ENCODE assay signal across 10 cellular contexts in genomic region chr2:43482974-43483373, GRCh38.
DNase-seq lines count a peak whose midpoint lies in the region; ATAC-seq, FAIRE-seq and TF ChIP-seq lines count a peak whose summit lies in the region.
"Had no signal": no experiment of that assay in that cellular context is flagged by ENCODE, and none has a peak within 500 bp of the region (broad histone marks: within the 10 kb centered on the region; RNA-seq: fewer than 3 reads in every experiment).

No MANE protein-coding gene starts in this region.

- H3K9me3 ChIP-seq in small intestine (ENCODE audit: control insufficient read depth, low read depth) (no peaks in the 10 kb centered on the region), endodermal cell (ENCODE audit: control insufficient read depth, low read length) (no peaks in the 10 kb centered on the region)
- H3K9me3 ChIP-seq: SJSA1 had no signal

- DNase-seq in epithelial cell of esophagus (ENCODE audit: low read depth) (peak; percentile 41), small intestine (peak; percentile 35), D721Med (ENCODE audit: insufficient read length, low spot score) (no peak), NCI-H774 (lab: John Stamatoyannopoulos, UW) (no peak), endodermal cell (no peak)

- no peaks in the 10 kb centered on the region for H3K36me3 Mint-ChIP-seq in endodermal cell (ENCODE audit: low read depth)

- ATAC-seq in GM19372 (IDR thresholded peaks at IDR 0.05; ENCODE audit: low read depth, unreplicated experiment) (peak; percentile 54), HG03378 (IDR thresholded peaks at IDR 0.05; ENCODE audit: unreplicated experiment) (peak; percentile 65), HG03565 (IDR thresholded peaks at IDR 0.05; ENCODE audit: unreplicated experiment) (no peak)

- H3K9ac ChIP-seq in endodermal cell (ENCODE audit: extremely low read depth, low read length, poor library complexity, severe bottlenecking): no peak overlapping the region

- peaks cover 50% of the 10 kb centered on the region for H3K4me1 Mint-ChIP-seq in endodermal cell

- no peaks in the 10 kb centered on the region for H3K9me3 Mint-ChIP-seq in endodermal cell

- H3K27me3 Mint-ChIP-seq in endodermal cell (ENCODE audit: insufficient read depth): no peaks in the 10 kb centered on the region

- peak overlapping the region in 1 of 2 donors; percentile 18 for H3K27ac ChIP-seq in small intestine (ENCODE audit: low read depth in 1 of 2, low read length in 1 of 2)
- no peak overlapping the region for H3K27ac ChIP-seq in endodermal cell (ENCODE audit: low read depth, low read length)
- H3K27ac ChIP-seq: SJSA1 had no signal

- peaks cover 0 to 1% of the 10 kb centered on the region in 2 donors for H3K36me3 ChIP-seq in small intestine (ENCODE audit: control insufficient read depth in 2 of 2, insufficient read depth in 2 of 2, low read length in 2 of 2)
- H3K36me3 ChIP-seq in endodermal cell (ENCODE audit: control insufficient read depth, insufficient read depth, low read length): no peaks in the 10 kb centered on the region

- H3K27ac Mint-ChIP-seq in endodermal cell: no peak overlapping the region

- FAIRE-seq in small intestine (lab: Jason Lieb, UNC) (no peak), D721Med (lab: Jason Lieb, UNC) (no peak)
- FAIRE-seq: colon had no signal

- no peaks in the 10 kb centered on the region for H3K27me3 ChIP-seq in small intestine (ENCODE audit: control insufficient read depth in 2 of 2, insufficient read depth in 2 of 2, low read length in 2 of 2)
- no peaks in the 10 kb centered on the region for H3K27me3 ChIP-seq in endodermal cell (ENCODE audit: control insufficient read depth, insufficient read depth, low read length, poor library complexity, severe bottlenecking)
- H3K27me3 ChIP-seq: SJSA1 had no signal

- TF ChIP-seq CTCF in epithelial cell of esophagus (IDR thresholded peaks at IDR 0.05; ENCODE audit: insufficient read depth, low read depth, low read length, missing control alignments) (no peak), D721Med (IDR thresholded peaks at IDR 0.05; ENCODE audit: insufficient read depth, missing control alignments) (no peak), endodermal cell (conservative IDR thresholded peaks at IDR 0.05) (no peak)

- no peak overlapping the region for H3K4me3 Mint-ChIP-seq in endodermal cell

- H3K4me1 ChIP-seq in small intestine (ENCODE audit: control insufficient read depth in 2 of 2, insufficient read depth in 1 of 2, low read depth in 1 of 2, low read length in 1 of 2) (no peaks in the 10 kb centered on the region), endodermal cell (ENCODE audit: control insufficient read depth, insufficient read depth, low read length) (no peaks in the 10 kb centered on the region)

- H3K4me3 ChIP-seq in epithelial cell of esophagus (ENCODE audit: low read length) (no peak overlapping the region), small intestine (ENCODE audit: low read depth in 1 of 2, low read length in 2 of 2) (no peak overlapping the region), endodermal cell (ENCODE audit: low read length) (no peak overlapping the region)
- H3K4me3 ChIP-seq: SJSA1 had no signal

- WGBS in small intestine, 3 donors: 16 to 20% (median 18%) methylated on average over 4 of the region's 4 CpGs
- 96% methylated on average over 4 of the region's 4 CpGs; no CpG with 5 or more reads in 1 of the 2 experiments for WGBS in endodermal cell (ENCODE audit: insufficient coverage in 1 of 2, insufficient read length in 1 of 2), 2 experiments

Comparison
In these comparisons a context has a peak if more than half of its experiments do, and no peak if none do; other contexts are left out.
1. DNase-seq: peak in epithelial cell of esophagus (single experiment) and small intestine (single experiment); none in D721Med (single experiment), NCI-H774 (single experiment) and endodermal cell (single experiment).